Comparison of ENCODE assay signal across 28 cellular contexts in genomic region chrX:104281564-104281963, GRCh38. TPM values are rescaled to one million over a fixed set of nuclear protein-coding genes. Genes with fewer than 3 reads are reported as not detected.
"Had no signal": no experiment of that assay in that cellular context is flagged by ENCODE, and none has a peak within 500 bp of the region (broad histone marks: within the 10 kb centered on the region; RNA-seq: fewer than 3 reads in every experiment).

No MANE protein-coding gene starts in this region.

- ATAC-seq: left lung; naive thymus-derived CD4-positive, alpha-beta T cell; stimulated activated memory B cell treated with anti-CD40 and anti-IgM and Interleukin-4, amounts not matched to agents 10 μg/mL and 1 μg/mL and 100 μg/mL, for 72 hours had no signal

- H2AFZ ChIP-seq: parathyroid adenoma had no signal

- H3K4me3 ChIP-seq: coronary artery, esophagus squamous epithelium, left lung, lung, psoas muscle, spleen, tibial nerve had no signal

- H3K4me1 ChIP-seq: esophagus squamous epithelium, left lung, parathyroid adenoma, psoas muscle, spleen, tibial nerve had no signal

- H3K27ac ChIP-seq: epithelial cell of prostate, left lung, parathyroid adenoma, psoas muscle, spleen, tibial nerve had no signal

- H3K79me2 ChIP-seq: parathyroid adenoma had no signal

- H3K9me3 ChIP-seq: esophagus squamous epithelium, left lung, psoas muscle, spleen, tibial nerve had no signal

- H3K36me3 ChIP-seq: esophagus squamous epithelium, left lung, spleen, tibial nerve had no signal

- DNase-seq: central memory CD4-positive, alpha-beta T cell; effector CD4-positive, alpha-beta T cell; esophagus squamous epithelium; foreskin fibroblast; head of caudate nucleus; hypothalamus; left lung; mesendoderm; naive thymus-derived CD4-positive, alpha-beta T cell; nephron progenitor cell; psoas muscle; retina; spleen; stimulated activated CD4-positive, alpha-beta T cell treated with anti-CD3 and anti-CD28 coated beads, Interleukin-15, amount 100 ng/mL, for 24 hours; stimulated activated CD4-positive, alpha-beta T cell treated with anti-CD3 and anti-CD28 coated beads, Interleukin-1b, Interleukin-23, amount 100 ng/mL, for 48 hours; stimulated activated CD4-positive, alpha-beta T cell treated with anti-CD3 and anti-CD28 coated beads, Interleukin-4, amount 100 ng/mL, for 24 hours had no signal

- FAIRE-seq: islet of Langerhans had no signal

- H3K9ac ChIP-seq: parathyroid adenoma had no signal

RNA-seq across cellular contexts. Expression of gene ESX1, which starts 26.8 kb away (rescaled TPM):
- total RNA-seq: chondrocyte; esophagus squamous epithelium; left lung; lung; naive thymus-derived CD4-positive, alpha-beta T cell; psoas muscle; sciatic nerve; skeletal muscle tissue; spleen; temporal lobe; tibial nerve; ureter had no signal
- polyA plus RNA-seq: lung; naive thymus-derived CD4-positive, alpha-beta T cell; psoas muscle; spleen had no signal
